ENCODE assay signal across 26 cellular contexts in the genomic region with DNA sequence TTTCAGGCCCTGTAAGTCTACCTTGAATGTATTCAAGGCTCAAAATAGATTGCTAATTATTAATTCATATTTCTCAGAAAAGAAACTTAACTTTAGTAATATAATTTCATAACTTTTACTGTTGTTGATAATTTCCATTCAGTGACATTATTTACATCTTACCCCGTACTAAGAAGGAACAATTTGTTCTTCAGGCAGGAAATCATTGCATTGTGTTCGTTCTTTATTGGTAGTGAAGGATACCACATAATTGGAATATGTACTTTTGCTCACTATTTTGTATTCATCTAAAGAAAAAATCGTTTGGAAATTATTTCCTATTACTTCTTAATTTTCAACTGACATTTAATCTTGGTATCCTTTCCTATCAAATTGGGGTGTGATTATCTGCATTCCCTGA.
"Had no signal": no experiment of that assay in that cellular context is flagged by ENCODE, and none has a peak within 500 bp of the region (broad histone marks: within the 10 kb centered on the region; RNA-seq: fewer than 3 reads in every experiment).

No MANE protein-coding gene starts in this region.

- ATAC-seq: effector memory CD8-positive, alpha-beta T cell; foreskin keratinocyte; left cardiac atrium; natural killer cell; stimulated activated naive CD8-positive, alpha-beta T cell treated with anti-CD3 and anti-CD28 coated beads, Interleukin-15, Interleukin-2, amounts not matched to agents 100 U/mL and 50 U/mL, for 24 hours had no signal

- H3K27me3 ChIP-seq: brain microvascular endothelial cell, foreskin keratinocyte, hepatocyte, neural progenitor cell, right lobe of liver had no signal

- FAIRE-seq: astrocyte, keratinocyte, TTC549 had no signal

- DNase-seq: activated CD4-positive, alpha-beta memory T cell treated with anti-CD3 and anti-CD28 coated beads, Interleukin-2, amount 10 ng/mL, durations not matched to agents 7 days and 5 days; activated CD4-positive, alpha-beta T cell treated with anti-CD3 and anti-CD28 coated beads for 1 hour; activated CD4-positive, alpha-beta T cell treated with anti-CD3 and anti-CD28 coated beads, Interleukin-2, amount 10 ng/mL, durations not matched to agents 7 days and 5 days; activated CD8-positive, alpha-beta memory T cell treated with anti-CD3 and anti-CD28 coated beads, Interleukin-2, amount 50 U/mL, for 48 hours; activated gamma-delta T cell; activated naive CD4-positive, alpha-beta T cell treated with anti-CD3 and anti-CD28 coated beads, Interleukin-2, amount 50 U/mL, for 16 hours; activated T-cell treated with anti-CD3 and anti-CD28 coated beads, Interleukin-2, amount 50 U/mL, for 24 hours; amniotic stem cell; brain microvascular endothelial cell; effector memory CD8-positive, alpha-beta T cell; foreskin keratinocyte; left cardiac atrium; mesendoderm; natural killer cell; occipital lobe; posterior cingulate gyrus; right lobe of liver; stimulated activated CD4-positive, alpha-beta T cell treated with anti-CD3 and anti-CD28 coated beads, Interleukin-2, amount 100 ng/mL, for 48 hours; stimulated activated naive CD8-positive, alpha-beta T cell treated with anti-CD3 and anti-CD28 coated beads, Interleukin-15, Interleukin-2, amounts not matched to agents 100 U/mL and 50 U/mL, for 24 hours had no signal

- H3K4me1 Mint-ChIP-seq: activated CD4-positive, alpha-beta memory T cell treated with anti-CD3 and anti-CD28 coated beads, Interleukin-2, amount 10 ng/mL, durations not matched to agents 7 days and 5 days; activated CD4-positive, alpha-beta T cell treated with anti-CD3 and anti-CD28 coated beads, Interleukin-2, amount 10 ng/mL, durations not matched to agents 7 days and 5 days; natural killer cell; neural progenitor cell had no signal

- H3K9me3 ChIP-seq: right lobe of liver had no signal

- H3K27ac ChIP-seq: brain microvascular endothelial cell, foreskin keratinocyte, hepatocyte, neural progenitor cell, right lobe of liver had no signal

- H3K4me1 ChIP-seq: foreskin keratinocyte, neural progenitor cell, right lobe of liver had no signal

- H3K36me3 Mint-ChIP-seq: natural killer cell had no signal

- H3K9me3 Mint-ChIP-seq: activated CD4-positive, alpha-beta memory T cell treated with anti-CD3 and anti-CD28 coated beads, Interleukin-2, amount 10 ng/mL, durations not matched to agents 7 days and 5 days; activated CD4-positive, alpha-beta T cell treated with anti-CD3 and anti-CD28 coated beads, Interleukin-2, amount 10 ng/mL, durations not matched to agents 7 days and 5 days; activated T-cell treated with anti-CD3 and anti-CD28 coated beads, Interleukin-2, amount 50 U/mL, for 24 hours; effector memory CD8-positive, alpha-beta T cell; natural killer cell had no signal

- H3K4me3 Mint-ChIP-seq: activated CD4-positive, alpha-beta memory T cell treated with anti-CD3 and anti-CD28 coated beads, Interleukin-2, amount 10 ng/mL, durations not matched to agents 7 days and 5 days; activated CD4-positive, alpha-beta T cell treated with anti-CD3 and anti-CD28 coated beads, Interleukin-2, amount 10 ng/mL, durations not matched to agents 7 days and 5 days; activated T-cell treated with anti-CD3 and anti-CD28 coated beads, Interleukin-2, amount 50 U/mL, for 24 hours; effector memory CD8-positive, alpha-beta T cell; natural killer cell; neural progenitor cell had no signal

- H3K36me3 ChIP-seq: neural progenitor cell, right lobe of liver had no signal

- H3K4me3 ChIP-seq: coronary artery, hepatocyte, lung, neural progenitor cell, right lobe of liver had no signal

- H3K27ac Mint-ChIP-seq: activated CD4-positive, alpha-beta memory T cell treated with anti-CD3 and anti-CD28 coated beads, Interleukin-2, amount 10 ng/mL, durations not matched to agents 7 days and 5 days; activated CD4-positive, alpha-beta T cell treated with anti-CD3 and anti-CD28 coated beads, Interleukin-2, amount 10 ng/mL, durations not matched to agents 7 days and 5 days; activated T-cell treated with anti-CD3 and anti-CD28 coated beads, Interleukin-2, amount 50 U/mL, for 24 hours; effector memory CD8-positive, alpha-beta T cell; natural killer cell; neural progenitor cell had no signal
